1 cellular context compared by ENCODE assay signal in genomic region chr9:96665789-96666188, GRCh38.
TF ChIP-seq lines count a peak whose summit lies in the region.

No MANE protein-coding gene starts in this region.

TF ChIP-seq in H1, 55 proteins besides CTCF, POLR2A, EP300 and RAD21:
- TF ChIP-seq TBP (IDR thresholded peaks at IDR 0.05; ENCODE audit: low read depth, low read length) (no peak), ATF2 (IDR thresholded peaks at IDR 0.05; ENCODE audit: low read length) (no peak), CBX5 (IDR thresholded peaks at IDR 0.05; ENCODE audit: low read depth, low read length) (no peak), CHD2 (IDR thresholded peaks at IDR 0.05; ENCODE audit: low read length) (no peak), CBX8 (IDR thresholded peaks at IDR 0.05; ENCODE audit: borderline replicate concordance, low read depth, low read length) (no peak), KDM1A (IDR thresholded peaks at IDR 0.05; ENCODE audit: borderline replicate concordance, low read length) (no peak), ZNF274 (IDR thresholded peaks at IDR 0.05; ENCODE audit: borderline replicate concordance, extremely low read depth, low read length) (no peak), RXRA (IDR thresholded peaks at IDR 0.05; ENCODE audit: insufficient read depth, low read depth, low read length) (no peak), HDAC2 (IDR thresholded peaks at IDR 0.05; ENCODE audit: borderline replicate concordance in 1 of 2, low read depth in 2 of 2, low read length in 2 of 2) (no peak), CEBPB (IDR thresholded peaks at IDR 0.05; ENCODE audit: low read depth, low read length) (no peak), KDM4A (IDR thresholded peaks at IDR 0.05; ENCODE audit: low read depth, low read length, severe bottlenecking) (no peak), POLR2AphosphoS5 (IDR thresholded peaks at IDR 0.05; ENCODE audit: low read depth, low read length) (no peak), BACH1 (IDR thresholded peaks at IDR 0.05; ENCODE audit: low read length) (no peak), GTF2F1 (IDR thresholded peaks at IDR 0.05; ENCODE audit: borderline replicate concordance, low read depth, low read length) (no peak), SUZ12 (IDR thresholded peaks at IDR 0.05; ENCODE audit: low read length) (no peak)
- TF ChIP-seq, protein P1, sequence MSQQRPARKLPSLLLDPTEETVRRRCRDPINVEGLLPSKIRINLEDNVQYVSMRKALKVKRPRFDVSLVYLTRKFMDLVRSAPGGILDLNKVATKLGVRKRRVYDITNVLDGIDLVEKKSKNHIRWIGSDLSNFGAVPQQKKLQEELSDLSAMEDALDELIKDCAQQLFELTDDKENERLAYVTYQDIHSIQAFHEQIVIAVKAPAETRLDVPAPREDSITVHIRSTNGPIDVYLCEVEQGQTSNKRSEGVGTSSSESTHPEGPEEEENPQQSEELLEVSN (IDR thresholded peaks at IDR 0.05), result no peak
